20 cellular contexts compared by ENCODE assay signal in the genomic region with DNA sequence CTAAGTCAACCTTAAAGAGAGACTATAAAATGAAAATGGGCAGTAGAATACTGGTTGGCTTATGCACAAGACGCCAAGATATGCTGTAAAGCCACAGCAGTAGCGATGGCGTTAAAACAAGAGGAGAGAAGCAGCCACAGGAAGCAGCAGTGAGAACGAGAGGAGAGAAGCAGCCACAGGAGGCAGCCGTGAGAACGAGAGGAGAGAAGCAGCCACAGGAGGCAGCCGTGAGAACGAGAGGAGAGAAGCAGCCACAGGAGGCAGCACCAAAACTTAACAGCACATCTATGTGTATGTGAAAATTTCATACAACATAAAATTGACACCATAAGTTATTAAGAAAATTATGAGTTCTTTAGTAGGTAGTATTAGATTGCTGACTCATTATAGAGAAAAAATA.
A peak's percentile ranks its signal among the peaks of the same experiment; 100 is the strongest.
DNase-seq lines count a peak whose midpoint lies in the region; ATAC-seq, FAIRE-seq and TF ChIP-seq lines count a peak whose summit lies in the region.
"Had no signal": no experiment of that assay in that cellular context is flagged by ENCODE, and none has a peak within 500 bp of the region (broad histone marks: within the 10 kb centered on the region; RNA-seq: fewer than 3 reads in every experiment).

No MANE protein-coding gene starts in this region.

- no peaks in the 10 kb centered on the region for H3K4me1 Mint-ChIP-seq in GM23338
- H3K4me1 Mint-ChIP-seq: stimulated activated naive CD8-positive, alpha-beta T cell treated with anti-CD3 and anti-CD28 coated beads, Interleukin-15, amount 100 ng/mL, for 72 hours had no signal

- ATAC-seq in A549 (peak; percentile 80 to 87), GM23338 (no peak), GM21717 (IDR thresholded peaks at IDR 0.05; ENCODE audit: unreplicated experiment) (no peak), lower lobe of right lung (no peak)
- ATAC-seq: activated CD4-positive, CD25-positive, alpha-beta regulatory T cell treated with anti-CD3 and anti-CD28 coated beads, Interleukin-2, amount 50 U/mL, for 24 hours; heart left ventricle; Right ventricle myocardium inferior; stimulated activated naive CD8-positive, alpha-beta T cell treated with anti-CD3 and anti-CD28 coated beads, Interleukin-15, amount 100 ng/mL, for 72 hours had no signal

- no peak for TF ChIP-seq RAD21 in A549 (conservative IDR thresholded peaks at IDR 0.05 in 1 of 2, IDR thresholded peaks at IDR 0.05 in 1 of 2)

- no peak overlapping the region for H3K27ac Mint-ChIP-seq in GM23338
- H3K27ac Mint-ChIP-seq: stimulated activated naive CD8-positive, alpha-beta T cell treated with anti-CD3 and anti-CD28 coated beads, Interleukin-15, amount 100 ng/mL, for 72 hours; T-helper 1 cell treated with Interleukin-12 subunit alpha and Interleukin-12 subunit beta and Interleukin-4 antibody, amounts not matched to agents 30 μg/mL and 1 μg/mL, for 36 hours had no signal

- TF ChIP-seq EP300 in A549 (IDR thresholded peaks at IDR 0.05), result no peak

- H3K36me3 ChIP-seq in GM23338 (ENCODE audit: insufficient read depth) (no peaks in the 10 kb centered on the region), OCI-LY1 (ENCODE audit: insufficient read depth, low read length) (no peaks in the 10 kb centered on the region), hepatocyte (replicated peaks; ENCODE audit: insufficient read depth, low read depth) (no peaks in the 10 kb centered on the region), lower lobe of right lung (no peaks in the 10 kb centered on the region), WERI-Rb-1 (no peaks in the 10 kb centered on the region)
- H3K36me3 ChIP-seq: adrenal gland, heart left ventricle had no signal

- POLR2A ChIA-PET in A549 (lab: Yijun Ruan, JAX), result no interaction called here

- no peak for TF ChIP-seq POLR2A in A549 (IDR thresholded peaks at IDR 0.05; ENCODE audit: low read length)

- TF ChIP-seq CTCF in A549 (IDR thresholded peaks at IDR 0.05), result no peak; the same call in 2 of the 3 replicates
- peak; percentile 16 to 18; a peak in 2 of 4 replicates for TF ChIP-seq CTCF in GM23338 (conservative IDR thresholded peaks at IDR 0.05; ENCODE audit: low read depth in 2 of 2)
- peak; percentile 56; the same call in 1 of the 2 replicates for TF ChIP-seq CTCF in OCI-LY1 (IDR thresholded peaks at IDR 0.05; ENCODE audit: low read length)
- TF ChIP-seq CTCF in hepatocyte (IDR thresholded peaks at IDR 0.05; ENCODE audit: poor library complexity), result peak; percentile 19
- TF ChIP-seq CTCF in lower lobe of right lung (IDR thresholded peaks at IDR 0.05), result no peak
- no peak for TF ChIP-seq CTCF in WERI-Rb-1 (IDR thresholded peaks at IDR 0.05; ENCODE audit: low read depth, low read length)

- H3K27ac ChIP-seq in A549 (no peak overlapping the region), GM23338 (ENCODE audit: low read depth) (no peak overlapping the region), OCI-LY1 (ENCODE audit: low read depth, low read length, poor library complexity, severe bottlenecking) (no peak overlapping the region), hepatocyte (no peak overlapping the region), lower lobe of right lung (no peak overlapping the region), WERI-Rb-1 (no peak overlapping the region)
- H3K27ac ChIP-seq: adrenal gland, heart left ventricle had no signal

- H3K79me2 ChIP-seq in GM23338 (replicated peaks; ENCODE audit: insufficient read depth), result no peaks in the 10 kb centered on the region
- H3K79me2 ChIP-seq in OCI-LY1 (ENCODE audit: insufficient read depth, low read length), result no peaks in the 10 kb centered on the region
- H3K79me2 ChIP-seq in hepatocyte, result no peaks in the 10 kb centered on the region

- no peaks in the 10 kb centered on the region for H3K27me3 ChIP-seq in GM23338 (ENCODE audit: insufficient read depth)
- no peaks in the 10 kb centered on the region for H3K27me3 ChIP-seq in OCI-LY1 (ENCODE audit: insufficient read depth, low read length)
- no peaks in the 10 kb centered on the region for H3K27me3 ChIP-seq in hepatocyte
- H3K27me3 ChIP-seq in lower lobe of right lung (ENCODE audit: low read depth), result no peaks in the 10 kb centered on the region
- H3K27me3 ChIP-seq in WERI-Rb-1 (ENCODE audit: insufficient read depth, low read depth, severe bottlenecking), result no peaks in the 10 kb centered on the region
- H3K27me3 ChIP-seq: adrenal gland, heart left ventricle had no signal

- CTCF ChIA-PET in A549 (lab: Yijun Ruan, JAX), result no interaction called here

- H3K9ac ChIP-seq in OCI-LY1 (ENCODE audit: low read length), result no peak overlapping the region

- no peaks in the 10 kb centered on the region; the same call in 2 of the 3 replicates for H3K36me3 Mint-ChIP-seq in GM23338 (ENCODE audit: low read depth)

- H3K4me2 ChIP-seq in A549, result no peak overlapping the region
- no peak overlapping the region for H3K4me2 ChIP-seq in GM23338
- no peak overlapping the region for H3K4me2 ChIP-seq in OCI-LY1 (ENCODE audit: low read length)
- H3K4me2 ChIP-seq in hepatocyte, result no peak overlapping the region

- no peak overlapping the region for H3K4me3 Mint-ChIP-seq in GM23338
- H3K4me3 Mint-ChIP-seq: stimulated activated naive CD8-positive, alpha-beta T cell treated with anti-CD3 and anti-CD28 coated beads, Interleukin-15, amount 100 ng/mL, for 72 hours; T-helper 1 cell treated with Interleukin-12 subunit alpha and Interleukin-12 subunit beta and Interleukin-4 antibody, amounts not matched to agents 30 μg/mL and 1 μg/mL, for 36 hours had no signal

- peak in 1 of 2 experiments; percentile 28 for DNase-seq in A549 (ENCODE audit: low read depth in 1 of 2, low spot score in 1 of 2)
- DNase-seq in GM23338 (ENCODE audit: low spot score), result no peak
- no peak for DNase-seq in hepatocyte (ENCODE audit: low spot score)
- DNase-seq in activated CD8-positive, alpha-beta memory T cell treated with anti-CD3 and anti-CD28 coated beads for 24 hours, result no peak
- no peak for DNase-seq in lower lobe of right lung
- no peak for DNase-seq in WERI-Rb-1
- DNase-seq: adrenal gland; caudate nucleus; COR-L47; effector CD4-positive, alpha-beta T cell; heart left ventricle; islet precursor cell; Kasumi-1; NCI-H1436 treated with DMSO at 0.1 percent for 48 hours; stimulated activated naive CD8-positive, alpha-beta T cell treated with anti-CD3 and anti-CD28 coated beads, Interleukin-15, amount 100 ng/mL, for 72 hours had no signal

- intact Hi-C loops in lower lobe of right lung (cut with DNase I), result no loop called here

- 2% methylated on average over 8 of the region's 8 CpGs for WGBS in A549 (ENCODE audit: missing lambda C conversion rate)
- 65% methylated on average over 8 of the region's 8 CpGs for WGBS in hepatocyte (ENCODE audit: low lambda C conversion rate, missing lambda C conversion rate)

- H3K9me3 Mint-ChIP-seq in GM23338, result no peaks in the 10 kb centered on the region
- H3K9me3 Mint-ChIP-seq: T-helper 1 cell treated with Interleukin-12 subunit alpha and Interleukin-12 subunit beta and Interleukin-4 antibody, amounts not matched to agents 30 μg/mL and 1 μg/mL, for 36 hours had no signal

- H4K20me1 ChIP-seq in GM23338 (replicated peaks; ENCODE audit: insufficient read depth), result no peaks in the 10 kb centered on the region
- H4K20me1 ChIP-seq in OCI-LY1 (ENCODE audit: insufficient read depth, low read length), result no peaks in the 10 kb centered on the region
- no peaks in the 10 kb centered on the region for H4K20me1 ChIP-seq in hepatocyte (ENCODE audit: insufficient read depth, poor library complexity, severe bottlenecking)

- H3K9me2 ChIP-seq in GM23338 (ENCODE audit: insufficient read depth) (no peaks in the 10 kb centered on the region), OCI-LY1 (ENCODE audit: low read depth, low read length) (no peaks in the 10 kb centered on the region), hepatocyte (replicated peaks; ENCODE audit: insufficient read depth) (no peaks in the 10 kb centered on the region)

- H3K4me3 ChIP-seq in A549 (no peak overlapping the region), GM23338 (no peak overlapping the region), OCI-LY1 (ENCODE audit: low read depth, low read length, poor library complexity, severe bottlenecking) (no peak overlapping the region), hepatocyte (no peak overlapping the region), lower lobe of right lung (no peak overlapping the region), WERI-Rb-1 (ENCODE audit: low read depth, low read length) (no peak overlapping the region)
- H3K4me3 ChIP-seq: adrenal gland, heart left ventricle had no signal

- H3K4me1 ChIP-seq in A549 (no peaks in the 10 kb centered on the region), GM23338 (ENCODE audit: insufficient read depth) (no peaks in the 10 kb centered on the region), OCI-LY1 (ENCODE audit: insufficient read depth, low read length, severe bottlenecking) (no peaks in the 10 kb centered on the region), hepatocyte (ENCODE audit: insufficient read depth) (no peaks in the 10 kb centered on the region), lower lobe of right lung (no peaks in the 10 kb centered on the region)
- H3K4me1 ChIP-seq: adrenal gland, heart left ventricle had no signal

- H2AFZ ChIP-seq in GM23338 (no peak overlapping the region), OCI-LY1 (ENCODE audit: low read length) (no peak overlapping the region), hepatocyte (no peak overlapping the region)

- no peak for FAIRE-seq in A549 (lab: Jason Lieb, UNC)

- H3K9me3 ChIP-seq in A549, result no peaks in the 10 kb centered on the region
- H3K9me3 ChIP-seq in OCI-LY1 (ENCODE audit: low read length), result no peaks in the 10 kb centered on the region
- H3K9me3 ChIP-seq in hepatocyte (ENCODE audit: low read depth), result no peaks in the 10 kb centered on the region
- no peaks in the 10 kb centered on the region for H3K9me3 ChIP-seq in lower lobe of right lung
- no peaks in the 10 kb centered on the region for H3K9me3 ChIP-seq in WERI-Rb-1 (ENCODE audit: severe bottlenecking)
- H3K9me3 ChIP-seq: adrenal gland, heart left ventricle had no signal

- H3F3A ChIP-seq in GM23338 (replicated peaks; ENCODE audit: low read depth) (no peaks in the 10 kb centered on the region), OCI-LY1 (ENCODE audit: insufficient read depth, low read length) (no peaks in the 10 kb centered on the region)

- H3K27me3 Mint-ChIP-seq in GM23338 (ENCODE audit: insufficient read depth, low read depth, poor library complexity), result no peaks in the 10 kb centered on the region
- H3K27me3 Mint-ChIP-seq: stimulated activated naive CD8-positive, alpha-beta T cell treated with anti-CD3 and anti-CD28 coated beads, Interleukin-15, amount 100 ng/mL, for 72 hours had no signal

TF ChIP-seq in A549, 52 proteins besides CTCF, POLR2A, EP300 and RAD21 (continues in another document):
- TF ChIP-seq HOXB13 (CRISPR knock-in tag; IDR thresholded peaks at IDR 0.05; ENCODE audit: low read depth) (no peak), FOSL2 (IDR thresholded peaks at IDR 0.05) (no peak), FOSL2 (CRISPR knock-in tag; IDR thresholded peaks at IDR 0.05) (no peak), NPAS2 (CRISPR knock-in tag; IDR thresholded peaks at IDR 0.05; ENCODE audit: borderline replicate concordance) (no peak)

TF ChIP-seq in GM23338, 12 proteins besides CTCF, POLR2A, EP300 and RAD21 (continues in another document):
- TF ChIP-seq POLR2AphosphoS5 (IDR thresholded peaks at IDR 0.05; ENCODE audit: low read depth), result no peak
- no peak for TF ChIP-seq JUNB (IDR thresholded peaks at IDR 0.05; ENCODE audit: unreplicated experiment)

Comparison
In these comparisons a context has a peak if more than half of its experiments do, and no peak if none do; other contexts are left out.
1. ATAC-seq: peak in A549 (2 of 2); none in GM23338 (single experiment), GM21717 (single experiment) and lower lobe of right lung (0 of 2).
2. CTCF ChIP-seq: peak in GM23338 (2 of 2), OCI-LY1 (single experiment) and hepatocyte (single experiment); none in A549 (single experiment), lower lobe of right lung (single experiment) and WERI-Rb-1 (single experiment).